Comparison of ENCODE assay signal across 1 cellular context in the genomic region with DNA sequence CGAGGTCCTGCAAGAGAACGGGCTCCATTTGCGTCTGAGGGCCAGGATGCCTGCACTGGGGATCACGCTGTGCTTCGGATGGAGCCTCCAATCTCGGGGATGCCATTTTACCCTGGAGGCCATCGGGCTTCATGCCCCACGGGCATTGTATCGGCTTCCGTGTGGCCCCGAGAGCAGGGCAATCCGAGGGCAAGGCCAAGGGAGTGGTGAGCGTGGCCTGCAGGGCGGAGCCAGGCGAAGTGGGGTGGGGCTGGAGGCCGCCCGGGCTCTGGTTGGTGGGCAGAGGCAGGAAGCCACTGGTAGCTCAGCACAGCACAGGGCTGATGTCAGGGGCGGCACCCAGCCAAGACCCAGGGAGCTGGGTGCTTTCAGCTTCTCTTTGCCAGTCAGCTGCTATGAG.
TF ChIP-seq lines count a peak whose summit lies in the region.

No MANE protein-coding gene starts in this region.

TF ChIP-seq in WTC11, 78 proteins besides CTCF, POLR2A, EP300 and RAD21 (continued from another document):
- TF ChIP-seq AFF4 (CRISPR knock-in tag; IDR thresholded peaks at IDR 0.05; ENCODE audit: borderline replicate concordance) (no peak), ZNF423 (CRISPR knock-in tag; IDR thresholded peaks at IDR 0.05) (no peak)
